19 cellular contexts compared by ENCODE assay signal in genomic region chr12:64794305-64794704, GRCh38.
"Had no signal": no experiment of that assay in that cellular context is flagged by ENCODE, and none has a peak within 500 bp of the region (broad histone marks: within the 10 kb centered on the region; RNA-seq: fewer than 3 reads in every experiment).

No MANE protein-coding gene starts in this region.

- ATAC-seq: foreskin keratinocyte, gastroesophageal sphincter, heart right ventricle, left cardiac atrium, left ventricle myocardium superior, lower lobe of right lung had no signal

- H3K27ac ChIP-seq: colonic mucosa, dorsolateral prefrontal cortex, esophagus muscularis mucosa, foreskin keratinocyte, gastroesophageal sphincter, heart right ventricle, left lung, lower lobe of right lung had no signal

- H3K36me3 Mint-ChIP-seq: mesothelial cell of epicardium had no signal

- H3K4me3 Mint-ChIP-seq: mesothelial cell of epicardium had no signal

- H3K9me3 Mint-ChIP-seq: mesothelial cell of epicardium had no signal

- H3K4me3 ChIP-seq: colonic mucosa, dorsolateral prefrontal cortex, esophagus muscularis mucosa, gastroesophageal sphincter, heart right ventricle, left lung, lower lobe of right lung had no signal

- H3K4me1 ChIP-seq: colonic mucosa, esophagus muscularis mucosa, foreskin keratinocyte, gastroesophageal sphincter had no signal

- H3K36me3 ChIP-seq: colonic mucosa, esophagus muscularis mucosa, gastroesophageal sphincter, heart right ventricle, left lung, lower lobe of right lung had no signal

- DNase-seq: colonic mucosa; cortex of kidney; dermis blood vessel endothelial cell; dorsolateral prefrontal cortex; effector CD4-positive, alpha-beta T cell; effector memory CD4-positive, alpha-beta T cell; foreskin keratinocyte; glutamatergic neuron; head of caudate nucleus; heart right ventricle; hippocampal formation; left cardiac atrium; left lung; left ventricle myocardium superior; lower lobe of right lung; mesenchymal stem cell had no signal

- H3K9me3 ChIP-seq: colonic mucosa, esophagus muscularis mucosa, gastroesophageal sphincter, left lung, lower lobe of right lung had no signal

- H3K27ac Mint-ChIP-seq: mesothelial cell of epicardium had no signal

- H3K27me3 ChIP-seq: colonic mucosa, dorsolateral prefrontal cortex, esophagus muscularis mucosa, gastroesophageal sphincter, heart right ventricle, left lung had no signal
